ENCODE assay signal across 1 cellular context in genomic region chr10:70660722-70661121, GRCh38.
TF ChIP-seq lines count a peak whose summit lies in the region.

No MANE protein-coding gene starts in this region.

TF ChIP-seq in K562, 482 proteins besides CTCF, POLR2A, EP300 and RAD21 (continues in another document):
- TF ChIP-seq FOSL1 (tag; conservative IDR thresholded peaks at IDR 0.05) (peak; percentile 63), NFE2 (IDR thresholded peaks at IDR 0.05; ENCODE audit: low read depth) (0 out of 2 replicates have a peak, but pooled peaks have one; percentile 16), CXXC5 (CRISPR knock-in tag; IDR thresholded peaks at IDR 0.05) (peak; percentile 36), RNF219 (CRISPR knock-in tag; IDR thresholded peaks at IDR 0.05) (no peak), KAT7 (CRISPR knock-in tag; IDR thresholded peaks at IDR 0.05; ENCODE audit: borderline replicate concordance) (0 out of 2 replicates have a peak, but pooled peaks have one; percentile 6), ZNF41 (CRISPR knock-in tag; conservative IDR thresholded peaks at IDR 0.05) (peak; percentile 70; the same call in 1 of the 2 replicates), SMAD4 (CRISPR knock-in tag; conservative IDR thresholded peaks at IDR 0.05) (peak; percentile 33; the same call in 1 of the 2 replicates), RB1 (IDR thresholded peaks at IDR 0.05; ENCODE audit: low read depth) (no peak), TCF3 (CRISPR knock-in tag; IDR thresholded peaks at IDR 0.05) (peak; percentile 31; the same call in 1 of the 2 replicates), L3MBTL2 (IDR thresholded peaks at IDR 0.05) (peak; percentile 22; the same call in 1 of the 2 replicates), ZNF354B (CRISPR knock-in tag; IDR thresholded peaks at IDR 0.05) (peak; percentile 28; the same call in 1 of the 2 replicates), MEF2D (tag; conservative IDR thresholded peaks at IDR 0.05; ENCODE audit: low read depth) (0 out of 2 replicates have a peak, but pooled peaks have one; percentile 46), ETV1 (tag; conservative IDR thresholded peaks at IDR 0.05; ENCODE audit: low read depth) (no peak), NFRKB (IDR thresholded peaks at IDR 0.05; ENCODE audit: low read depth) (peak; percentile 29; the same call in 1 of the 2 replicates), MYNN (IDR thresholded peaks at IDR 0.05) (peak; percentile 29; the same call in 1 of the 2 replicates), MYNN (CRISPR knock-in tag; IDR thresholded peaks at IDR 0.05) (no peak), SOX6 (IDR thresholded peaks at IDR 0.05) (peak; percentile 48), CREM (IDR thresholded peaks at IDR 0.05; ENCODE audit: low read depth) (peak; percentile 36; the same call in 1 of the 2 replicates), ZFX (CRISPR knock-in tag; IDR thresholded peaks at IDR 0.05) (no peak), HMBOX1 (IDR thresholded peaks at IDR 0.05) (peak; percentile 93), OTX1 (CRISPR knock-in tag; IDR thresholded peaks at IDR 0.05) (0 out of 2 replicates have a peak, but pooled peaks have one; percentile 13), ZNF639 (CRISPR knock-in tag; conservative IDR thresholded peaks at IDR 0.05 in 1 of 2, IDR thresholded peaks at IDR 0.05 in 1 of 2) (no peak; a peak in 2 of 4 replicates), ZNF592 (IDR thresholded peaks at IDR 0.05) (no peak), ZBTB17 (CRISPR knock-in tag; IDR thresholded peaks at IDR 0.05) (0 out of 2 replicates have a peak, but pooled peaks have one; percentile 43), NR4A1 (CRISPR knock-in tag; IDR thresholded peaks at IDR 0.05) (no peak), NR4A1 (tag; IDR thresholded peaks at IDR 0.05) (peak; percentile 46; the same call in 1 of the 2 replicates), ZBTB12 (CRISPR knock-in tag; IDR thresholded peaks at IDR 0.05) (no peak), GATAD2A (IDR thresholded peaks at IDR 0.05) (peak; percentile 68; the same call in 1 of the 2 replicates), ZBTB9 (CRISPR knock-in tag; IDR thresholded peaks at IDR 0.05) (no peak), ZNF175 (CRISPR knock-in tag; IDR thresholded peaks at IDR 0.05; ENCODE audit: low read depth) (peak; percentile 30; the same call in 1 of the 2 replicates), TRIM24 (IDR thresholded peaks at IDR 0.05) (peak in 1 of 2 experiments; percentile 39; a peak in 1 of 4 replicates), ZNF212 (CRISPR knock-in tag; IDR thresholded peaks at IDR 0.05) (0 out of 2 replicates have a peak, but pooled peaks have one; percentile 13), DPF2 (IDR thresholded peaks at IDR 0.05) (peak; percentile 81), MLX (CRISPR knock-in tag; conservative IDR thresholded peaks at IDR 0.05) (no peak), DMBX1 (CRISPR knock-in tag; IDR thresholded peaks at IDR 0.05; ENCODE audit: borderline replicate concordance) (peak; percentile 48; the same call in 1 of the 2 replicates), MEIS2 (IDR thresholded peaks at IDR 0.05; ENCODE audit: partially characterized antibody) (peak; percentile 26), CBFA2T2 (conservative IDR thresholded peaks at IDR 0.05) (peak; percentile 58), TCFL5 (CRISPR knock-in tag; conservative IDR thresholded peaks at IDR 0.05) (peak; percentile 34; the same call in 1 of the 2 replicates), SMAD1 (IDR thresholded peaks at IDR 0.05; ENCODE audit: low read depth, low read length, partially characterized antibody) (no peak), ZMIZ1 (IDR thresholded peaks at IDR 0.05; ENCODE audit: low read depth in 2 of 2, low read length in 2 of 2) (no peak), CTBP1 (IDR thresholded peaks at IDR 0.05; ENCODE audit: borderline replicate concordance) (peak; percentile 19; the same call in 1 of the 2 replicates), NCOA4 (IDR thresholded peaks at IDR 0.05; ENCODE audit: partially characterized antibody) (no peak), MTA3 (IDR thresholded peaks at IDR 0.05; ENCODE audit: borderline replicate concordance) (peak; percentile 72), SMARCE1 (IDR thresholded peaks at IDR 0.05) (peak; percentile 54; the same call in 1 of the 2 replicates), ARID1B (IDR thresholded peaks at IDR 0.05) (peak; percentile 72), ATF1 (CRISPR knock-in tag; IDR thresholded peaks at IDR 0.05) (no peak), ATF1 (tag; IDR thresholded peaks at IDR 0.05) (no peak), NR2C1 (IDR thresholded peaks at IDR 0.05) (no peak), NR2C1 (tag; IDR thresholded peaks at IDR 0.05) (peak; percentile 36; the same call in 1 of the 2 replicates), ARNT (IDR thresholded peaks at IDR 0.05) (0 out of 4 replicates have a peak, but pooled peaks of 1 of the 2 experiments have one; percentile 30), JUND (IDR thresholded peaks at IDR 0.05; ENCODE audit: borderline replicate concordance, low read depth, low read length) (peak; percentile 51), JUND (tag; IDR thresholded peaks at IDR 0.05; ENCODE audit: borderline replicate concordance, low read depth, low read length) (peak; percentile 80; the same call in 2 of the 3 replicates)
